1 cellular context compared by ENCODE assay signal in genomic region chr5:43255704-43256103, GRCh38.
TF ChIP-seq lines count a peak whose summit lies in the region.

No MANE protein-coding gene starts in this region.

TF ChIP-seq in GM12878, 131 proteins besides CTCF, POLR2A, EP300 and RAD21:
- TF ChIP-seq CEBPB (IDR thresholded peaks at IDR 0.05; ENCODE audit: borderline replicate concordance in 1 of 2, low read depth in 2 of 2, low read length in 2 of 2) (no peak), ESRRA (IDR thresholded peaks at IDR 0.05; ENCODE audit: low read length) (no peak), BCLAF1 (IDR thresholded peaks at IDR 0.05) (no peak), PBX3 (IDR thresholded peaks at IDR 0.05; ENCODE audit: insufficient replicate concordance, low read depth, low read length) (no peak), CEBPZ (IDR thresholded peaks at IDR 0.05; ENCODE audit: low read depth, low read length) (no peak), RELA (IDR thresholded peaks at IDR 0.05; ENCODE audit: borderline replicate concordance, partially characterized antibody) (no peak), NKRF (conservative IDR thresholded peaks at IDR 0.05) (no peak), CHD1 (IDR thresholded peaks at IDR 0.05; ENCODE audit: low read depth, low read length) (no peak), HDAC2 (IDR thresholded peaks at IDR 0.05) (no peak), E2F4 (IDR thresholded peaks at IDR 0.05; ENCODE audit: low read depth, low read length) (no peak), RUNX3 (IDR thresholded peaks at IDR 0.05; ENCODE audit: low read length) (no peak), ZBTB11 (CRISPR knock-in tag; IDR thresholded peaks at IDR 0.05) (no peak), ASH2L (IDR thresholded peaks at IDR 0.05; ENCODE audit: borderline replicate concordance, low read depth) (no peak), ZNF384 (IDR thresholded peaks at IDR 0.05; ENCODE audit: borderline replicate concordance, low read depth, low read length) (no peak), IRF5 (IDR thresholded peaks at IDR 0.05; ENCODE audit: borderline replicate concordance) (no peak), TCF7 (IDR thresholded peaks at IDR 0.05; ENCODE audit: borderline replicate concordance) (no peak), E4F1 (IDR thresholded peaks at IDR 0.05; ENCODE audit: borderline replicate concordance, partially characterized antibody) (no peak), JUND (IDR thresholded peaks at IDR 0.05; ENCODE audit: low read depth, low read length) (no peak), SRF (IDR thresholded peaks at IDR 0.05; ENCODE audit: low read depth in 2 of 2, low read length in 2 of 2) (no peak), E2F8 (IDR thresholded peaks at IDR 0.05; ENCODE audit: low read depth, partially characterized antibody) (no peak)
